16 cellular contexts compared by ENCODE assay signal in genomic region chr2:30038419-30038818, GRCh38.
DNase-seq lines count a peak whose midpoint lies in the region; ATAC-seq, FAIRE-seq and TF ChIP-seq lines count a peak whose summit lies in the region.
"Had no signal": no experiment of that assay in that cellular context is flagged by ENCODE, and none has a peak within 500 bp of the region (broad histone marks: within the 10 kb centered on the region; RNA-seq: fewer than 3 reads in every experiment).

No MANE protein-coding gene starts in this region.

- 83% methylated on average over 3 of the region's 3 CpGs for WGBS in mammary epithelial cell (ENCODE audit: low coverage, missing lambda C conversion rate)
- 78% methylated on average over 3 of the region's 3 CpGs; no CpG with 5 or more reads in 1 of the 2 experiments for WGBS in H1 (ENCODE audit: extremely low coverage in 1 of 2, insufficient coverage in 1 of 2, insufficient read length in 1 of 2, insufficient replicate concordance in 2 of 2, low coverage in 1 of 2, low lambda C conversion rate in 2 of 2, missing lambda C conversion rate in 1 of 2), 2 experiments
- 77 to 89% methylated on average over 3 of the region's 3 CpGs for WGBS in lung, 2 donors

- no peaks in the 10 kb centered on the region for H3K9me3 Mint-ChIP-seq in MCF 10A (ENCODE audit: unreplicated experiment)
- H3K9me3 Mint-ChIP-seq in naive thymus-derived CD4-positive, alpha-beta T cell: no peaks in the 10 kb centered on the region
- H3K9me3 Mint-ChIP-seq: CD4-positive, CD25-positive, alpha-beta regulatory T cell; HFFc6 had no signal

- H2AK5ac ChIP-seq in H1 (ENCODE audit: low read depth, low read length): no peak overlapping the region

- no peak overlapping the region for H2BK5ac ChIP-seq in H1 (ENCODE audit: low read depth, low read length)

- no peak overlapping the region for H3K56ac ChIP-seq in H1 (replicated peaks; ENCODE audit: insufficient read length, low read depth, low read length)

- CTCF ChIA-PET in mammary epithelial cell (lab: Charles Lee; ENCODE audit: low non-redundant PET) (no interaction called here), MCF 10A (lab: Yijun Ruan, JAX) (interaction anchor here (0.5 to 3.4 kb wide), 3 partner anchors 11 to 128 kb away, joined by 3 to 23 read pairs (median 6); no protein-coding TSS in a partner anchor), H1 (lab: Charles Lee; ENCODE audit: partially characterized antibody) (interaction anchor here (0.9 to 2.7 kb wide), 5 partner anchors 12 to 252 kb away, joined by 3 to 8 read pairs (median 3); no protein-coding TSS in a partner anchor)
- CTCF ChIA-PET in naive thymus-derived CD4-positive, alpha-beta T cell (lab: Charles Lee): no interaction called here

- dilution Hi-C loops in mammary epithelial cell (cut with HindIII; ENCODE audit: low sequenced_read_pairs): no loop called here

- H3K79me1 ChIP-seq in H1 (ENCODE audit: low read depth, low read length): no peaks in the 10 kb centered on the region

- no peak overlapping the region for H2BK20ac ChIP-seq in H1 (ENCODE audit: low read length)

- BruUV-seq in mammary epithelial cell (replicated peaks; lab: Mats Ljungman, UMichigan) (no TSS peak), MCF 10A (replicated peaks; lab: Mats Ljungman, UMichigan) (no TSS peak)

- DNase-seq in mammary epithelial cell (peak; percentile 6), MCF 10A (ENCODE audit: unreplicated experiment) (no peak), H1 (ENCODE audit: low read depth in 1 of 2, low spot score in 2 of 2) (no peak), lung (ENCODE audit: low spot score) (peak; percentile 17), MG63 (no peak)
- no peak for DNase-seq in effector CD8-positive, alpha-beta T cell (lab: John Stamatoyannopoulos, UW)
- no peak for DNase-seq in naive thymus-derived CD4-positive, alpha-beta T cell
- DNase-seq: 8988T; ACHN; CD4-positive, CD25-positive, alpha-beta regulatory T cell; DMS53; GF-D8; HCEC 1CT; HFFc6 had no signal

- H4K91ac ChIP-seq in H1 (replicated peaks; ENCODE audit: insufficient read length, low read length): no peak overlapping the region

- H3K4me2 ChIP-seq in mammary epithelial cell (ENCODE audit: insufficient read depth, low read depth, low read length) (no peak overlapping the region), H1 (ENCODE audit: insufficient read depth in 1 of 2, low read depth in 2 of 2, low read length in 2 of 2) (no peak overlapping the region)
- H3K4me2 ChIP-seq: BLaER1 treated with 17β-estradiol and CSF1 and Interleukin-3, amounts not matched to agents 10 nM and 100 nM had no signal

- no peak for TF ChIP-seq POLR2A in H1 (IDR thresholded peaks at IDR 0.05; ENCODE audit: control extremely low read depth in 1 of 2, low read depth in 2 of 2, low read length in 2 of 2)

- H3K79me2 ChIP-seq in mammary epithelial cell (ENCODE audit: insufficient read depth, low read length): no peaks in the 10 kb centered on the region
- H3K79me2 ChIP-seq in H1 (ENCODE audit: control insufficient read depth in 1 of 2, insufficient read depth in 2 of 2, low read length in 2 of 2): no peaks in the 10 kb centered on the region

- H3K9ac ChIP-seq in mammary epithelial cell (ENCODE audit: insufficient read depth, low read length) (no peak overlapping the region), H1 (replicated peaks in 1 of 4; ENCODE audit: extremely low read depth in 1 of 4, low read depth in 3 of 4, low read length in 3 of 4) (no peak overlapping the region)
- H3K9ac ChIP-seq: BLaER1 treated with 17β-estradiol and CSF1 and Interleukin-3, amounts not matched to agents 10 nM and 100 nM had no signal

- H3K4me1 Mint-ChIP-seq in MCF 10A (ENCODE audit: insufficient read depth, unreplicated experiment): no peaks in the 10 kb centered on the region
- H3K4me1 Mint-ChIP-seq in naive thymus-derived CD4-positive, alpha-beta T cell: no peaks in the 10 kb centered on the region
- H3K4me1 Mint-ChIP-seq: CD4-positive, CD25-positive, alpha-beta regulatory T cell had no signal

- TF ChIP-seq CTCF in mammary epithelial cell (conservative IDR thresholded peaks at IDR 0.05 in 1 of 2, IDR thresholded peaks at IDR 0.05 in 1 of 2; ENCODE audit: extremely low read depth in 1 of 2, insufficient read depth in 1 of 2, low read depth in 1 of 2, low read length in 2 of 2) (no peak), MCF 10A (IDR thresholded peaks at IDR 0.05; ENCODE audit: unreplicated experiment) (no peak), H1 (IDR thresholded peaks at IDR 0.05; ENCODE audit: control extremely low read depth in 1 of 3, insufficient read depth in 1 of 3, low read depth in 1 of 3, low read length in 3 of 3) (no peak), lung (IDR thresholded peaks at IDR 0.05; ENCODE audit: control extremely low read depth, extremely low read depth) (no peak)

- H3K27me3 ChIP-seq in mammary epithelial cell (ENCODE audit: insufficient read depth, low read length) (peaks cover 3% of the 10 kb centered on the region), H1 (replicated peaks in 1 of 4; ENCODE audit: control insufficient read depth in 3 of 4, extremely low read depth in 1 of 4, insufficient read depth in 3 of 4, low read length in 3 of 4) (no peaks in the 10 kb centered on the region), lung (ENCODE audit: control insufficient read depth, insufficient read depth) (no peaks in the 10 kb centered on the region), MG63 (no peaks in the 10 kb centered on the region)
- H3K27me3 ChIP-seq in naive thymus-derived CD4-positive, alpha-beta T cell (ENCODE audit: control insufficient read depth in 2 of 2, insufficient read depth in 2 of 2, low read length in 2 of 2): no peaks in the 10 kb centered on the region
- H3K27me3 ChIP-seq: BLaER1 treated with 17β-estradiol and CSF1 and Interleukin-3, amounts not matched to agents 10 nM and 100 nM had no signal

- H3K23ac ChIP-seq in H1 (ENCODE audit: insufficient read length): no peak overlapping the region

- TF ChIP-seq EP300 in H1 (IDR thresholded peaks at IDR 0.05; ENCODE audit: borderline replicate concordance in 1 of 2, low read depth in 2 of 2, low read length in 2 of 2): no peak

- no peak overlapping the region for H2AFZ ChIP-seq in mammary epithelial cell (ENCODE audit: low read depth, low read length)
- H2AFZ ChIP-seq in H1 (ENCODE audit: low read length): 0 out of 2 replicates have a peak overlapping the region, but pooled peaks have one; percentile 33

- H4K20me1 ChIP-seq in mammary epithelial cell (ENCODE audit: insufficient read depth, low read length) (no peaks in the 10 kb centered on the region), H1 (replicated peaks in 1 of 2; ENCODE audit: control insufficient read depth in 1 of 2, insufficient read depth in 2 of 2, low read length in 2 of 2) (no peaks in the 10 kb centered on the region)
- H4K20me1 ChIP-seq: BLaER1 treated with 17β-estradiol and CSF1 and Interleukin-3, amounts not matched to agents 10 nM and 100 nM had no signal

- intact Hi-C loops in mammary epithelial cell (cut with micrococcal nuclease) (no loop called here), MCF 10A (cut with micrococcal nuclease) (no loop called here)
- intact Hi-C loops in naive thymus-derived CD4-positive, alpha-beta T cell (cut with micrococcal nuclease): no loop called here

- FAIRE-seq in H1 (lab: Jason Lieb, UNC): no peak

- no peak for ATAC-seq in lung (ENCODE audit: insufficient read depth, low FRiP score)
- no peak for ATAC-seq in naive thymus-derived CD4-positive, alpha-beta T cell

- no peak overlapping the region for H2BK120ac ChIP-seq in H1 (replicated peaks; ENCODE audit: low read depth, low read length)

- no peak overlapping the region for H4K5ac ChIP-seq in H1 (ENCODE audit: insufficient read length, low read depth, low read length)

- H3K36me3 Mint-ChIP-seq in MCF 10A (ENCODE audit: insufficient read depth, unreplicated experiment): no peaks in the 10 kb centered on the region
- no peaks in the 10 kb centered on the region for H3K36me3 Mint-ChIP-seq in naive thymus-derived CD4-positive, alpha-beta T cell
- H3K36me3 Mint-ChIP-seq: CD4-positive, CD25-positive, alpha-beta regulatory T cell had no signal

- TF ChIP-seq RAD21 in H1 (IDR thresholded peaks at IDR 0.05 in 1 of 2, conservative IDR thresholded peaks at IDR 0.05 in 1 of 2; ENCODE audit: low read depth in 2 of 2, low read length in 2 of 2): no peak

- H3K18ac ChIP-seq in H1 (ENCODE audit: extremely low read depth, low read length): no peak overlapping the region

- H3K23me2 ChIP-seq in H1 (ENCODE audit: low read depth, low read length): no peaks in the 10 kb centered on the region

- H2BK15ac ChIP-seq in H1 (ENCODE audit: low read length): no peak overlapping the region

- no peak overlapping the region; the same call in 1 of the 2 replicates for H4K8ac ChIP-seq in H1 (ENCODE audit: extremely low read depth, insufficient read depth, low read length)

- H3K4me1 ChIP-seq in mammary epithelial cell (ENCODE audit: insufficient read depth, low read length) (no peaks in the 10 kb centered on the region), H1 (replicated peaks in 1 of 4; ENCODE audit: control insufficient read depth in 3 of 4, insufficient read depth in 4 of 4, low read length in 3 of 4) (no peaks in the 10 kb centered on the region), lung (ENCODE audit: control insufficient read depth in 2 of 2, insufficient read depth in 2 of 2, low read length in 2 of 2) (no peaks in the 10 kb centered on the region)
- no peaks in the 10 kb centered on the region for H3K4me1 ChIP-seq in naive thymus-derived CD4-positive, alpha-beta T cell (ENCODE audit: control insufficient read depth in 2 of 2, insufficient read depth in 2 of 2, low read length in 2 of 2)

- no peak overlapping the region for H3K27ac Mint-ChIP-seq in MCF 10A (ENCODE audit: low read depth, unreplicated experiment)
- H3K27ac Mint-ChIP-seq in naive thymus-derived CD4-positive, alpha-beta T cell: no peak overlapping the region
- H3K27ac Mint-ChIP-seq: CD4-positive, CD25-positive, alpha-beta regulatory T cell; HFFc6 had no signal

- H3K4ac ChIP-seq in H1 (replicated peaks; ENCODE audit: insufficient read length, low read depth, low read length): peak overlapping the region; percentile 73

- in situ Hi-C loops in mammary epithelial cell (cut with MboI; ENCODE audit: low sequenced_read_pairs in 2 of 2): no loop called here

- H3K14ac ChIP-seq in H1 (ENCODE audit: insufficient read length): no peak overlapping the region

- H3K27me3 Mint-ChIP-seq in MCF 10A (ENCODE audit: insufficient read depth, unreplicated experiment): peaks cover 49% of the 10 kb centered on the region
- peaks cover 4 to 22% (median 12%) of the 10 kb centered on the region in 5 donors for H3K27me3 Mint-ChIP-seq in naive thymus-derived CD4-positive, alpha-beta T cell

- POLR2A ChIA-PET in MCF 10A (lab: Yijun Ruan, JAX): no interaction called here
- POLR2A ChIA-PET in H1 (lab: Charles Lee; ENCODE audit: partially characterized antibody): no interaction called here
- POLR2A ChIA-PET in naive thymus-derived CD4-positive, alpha-beta T cell (lab: Charles Lee): no interaction called here

- no peaks in the 10 kb centered on the region for H3K36me3 ChIP-seq in mammary epithelial cell (ENCODE audit: insufficient read depth, low read length)
- H3K36me3 ChIP-seq in H1 (ENCODE audit: control insufficient read depth in 2 of 4, insufficient read depth in 4 of 4, low read length in 3 of 4): no peaks in the 10 kb centered on the region
- no peaks in the 10 kb centered on the region for H3K36me3 ChIP-seq in lung (ENCODE audit: control insufficient read depth in 2 of 2, insufficient read depth in 2 of 2, low read length in 2 of 2)
- H3K36me3 ChIP-seq in MG63: no peaks in the 10 kb centered on the region
- H3K36me3 ChIP-seq in naive thymus-derived CD4-positive, alpha-beta T cell (ENCODE audit: control insufficient read depth in 2 of 3, insufficient read depth in 3 of 3, low read length in 3 of 3): no peaks in the 10 kb centered on the region
- H3K36me3 ChIP-seq: BLaER1 treated with 17β-estradiol and CSF1 and Interleukin-3, amounts not matched to agents 10 nM and 100 nM had no signal

- no peak overlapping the region for H3K4me3 Mint-ChIP-seq in MCF 10A (ENCODE audit: unreplicated experiment)
- H3K4me3 Mint-ChIP-seq in naive thymus-derived CD4-positive, alpha-beta T cell: no peak overlapping the region
- H3K4me3 Mint-ChIP-seq: CD4-positive, CD25-positive, alpha-beta regulatory T cell; HFFc6 had no signal

- no peak overlapping the region for H3K27ac ChIP-seq in mammary epithelial cell (ENCODE audit: insufficient read depth, low read depth, low read length)
- H3K27ac ChIP-seq in H1 (ENCODE audit: low read depth, low read length): no peak overlapping the region
- no peak overlapping the region for H3K27ac ChIP-seq in lung (ENCODE audit: low read depth in 1 of 2, low read length in 1 of 2)
- no peak overlapping the region for H3K27ac ChIP-seq in naive thymus-derived CD4-positive, alpha-beta T cell (ENCODE audit: low read depth, low read length)
- H3K27ac ChIP-seq: BLaER1 treated with 17β-estradiol and CSF1 and Interleukin-3, amounts not matched to agents 10 nM and 100 nM; HL-60 had no signal

- H3K9me3 ChIP-seq in mammary epithelial cell (replicated peaks; ENCODE audit: insufficient read depth, low read length) (no peaks in the 10 kb centered on the region), H1 (ENCODE audit: insufficient read depth in 2 of 2, low read depth in 1 of 2, low read length in 1 of 2) (no peaks in the 10 kb centered on the region), lung (ENCODE audit: control insufficient read depth in 2 of 2, insufficient read depth in 1 of 2, low read length in 1 of 2) (no peaks in the 10 kb centered on the region), MG63 (no peaks in the 10 kb centered on the region)
- no peaks in the 10 kb centered on the region for H3K9me3 ChIP-seq in naive thymus-derived CD4-positive, alpha-beta T cell (ENCODE audit: control insufficient read depth in 2 of 3, low read length in 3 of 3)
- H3K9me3 ChIP-seq: BLaER1 treated with 17β-estradiol and CSF1 and Interleukin-3, amounts not matched to agents 10 nM and 100 nM had no signal

- H2BK12ac ChIP-seq in H1 (ENCODE audit: low read depth, low read length): no peak overlapping the region

- no peak overlapping the region for H3K4me3 ChIP-seq in mammary epithelial cell (replicated peaks in 1 of 3; ENCODE audit: insufficient read depth in 1 of 3, low read depth in 2 of 3, low read length in 3 of 3)
- H3K4me3 ChIP-seq in H1 (ENCODE audit: extremely low read depth in 1 of 4, insufficient read depth in 2 of 4, low read depth in 3 of 4, low read length in 4 of 4): no peak overlapping the region
- H3K4me3 ChIP-seq in lung: no peak overlapping the region
- H3K4me3 ChIP-seq in MG63: no peak overlapping the region
- no peak overlapping the region for H3K4me3 ChIP-seq in naive thymus-derived CD4-positive, alpha-beta T cell (ENCODE audit: low read length)
- H3K4me3 ChIP-seq: BLaER1 treated with 17β-estradiol and CSF1 and Interleukin-3, amounts not matched to agents 10 nM and 100 nM had no signal

Comparison
In these comparisons a context has a peak if more than half of its experiments do, and no peak if none do; other contexts are left out.
1. DNase-seq: peak in mammary epithelial cell (single experiment) and lung (single experiment); none in MCF 10A (single experiment), H1 (0 of 2), MG63 (single experiment), effector CD8-positive, alpha-beta T cell (single experiment) and naive thymus-derived CD4-positive, alpha-beta T cell (0 of 9).
2. CTCF ChIA-PET loops: an anchor here in MCF 10A (0.5 to 3.4 kb wide) and H1 (0.9 to 2.7 kb wide); none called in mammary epithelial cell and naive thymus-derived CD4-positive, alpha-beta T cell.